Comparison of ENCODE assay signal across 8 cellular contexts in genomic region chr11:64036081-64037026, GRCh38. TPM values are rescaled to one million over a fixed set of nuclear protein-coding genes. Genes with fewer than 3 reads are reported as not detected.
DNase-seq lines count a peak whose midpoint lies in the region; ATAC-seq and TF ChIP-seq lines count a peak whose summit lies in the region.

No MANE protein-coding gene starts in this region.

- intact Hi-C loops in Right ventricle myocardium inferior (cut with DNase I) = no loop called here
- intact Hi-C loops in cardiac septum (cut with DNase I) = no loop called here

- peak; percentile 69 for ATAC-seq in Right ventricle myocardium inferior
- ATAC-seq in HG03196 (IDR thresholded peaks at IDR 0.05; ENCODE audit: unreplicated experiment) = no peak

- no peak for TF ChIP-seq CTCF in astrocyte of the spinal cord (IDR thresholded peaks at IDR 0.05; ENCODE audit: low read depth, low read length)

- DNase-seq in Right ventricle myocardium inferior (ENCODE audit: missing footprints) = no peak
- DNase-seq in cardiac septum (ENCODE audit: low spot score) = no peak
- peak; percentile 35 for DNase-seq in astrocyte of the spinal cord (ENCODE audit: low read depth, low spot score)
- peak; percentile 22 for DNase-seq in kidney tubule cell (ENCODE audit: low spot score)
- DNase-seq in stromal cell of bone marrow (ENCODE audit: low read depth) = peak; percentile 10
- DNase-seq in GOT3 (lab: John Stamatoyannopoulos, UW) = no peak
- no peak for DNase-seq in NCI-H2196 (lab: John Stamatoyannopoulos, UW; ENCODE audit: unreplicated experiment)

- in situ Hi-C loops in astrocyte of the spinal cord (cut with HindIII; ENCODE audit: low sequenced_read_pairs) = no loop called here

- H3K4me3 ChIP-seq in astrocyte of the spinal cord (ENCODE audit: low read depth, low read length) = no peak overlapping the region

RNA-seq across cellular contexts. Expression of gene FLRT1, which starts 0.6 kb away (rescaled TPM):
- total RNA-seq in Right ventricle myocardium inferior = 0.57 TPM
- 1.2 TPM for total RNA-seq in cardiac septum

RNA-seq across cellular contexts. Expression of gene OTUB1, which starts 50.1 kb away (rescaled TPM):
- total RNA-seq in Right ventricle myocardium inferior (55.6 TPM), cardiac septum (48.1 TPM)

Comparison
In these comparisons a context has a peak if more than half of its experiments do, and no peak if none do; other contexts are left out.
1. DNase-seq: peak in astrocyte of the spinal cord (single experiment), kidney tubule cell (single experiment) and stromal cell of bone marrow (single experiment); none in Right ventricle myocardium inferior (single experiment), cardiac septum (single experiment), GOT3 (single experiment) and NCI-H2196 (single experiment).